In the genomic region with DNA sequence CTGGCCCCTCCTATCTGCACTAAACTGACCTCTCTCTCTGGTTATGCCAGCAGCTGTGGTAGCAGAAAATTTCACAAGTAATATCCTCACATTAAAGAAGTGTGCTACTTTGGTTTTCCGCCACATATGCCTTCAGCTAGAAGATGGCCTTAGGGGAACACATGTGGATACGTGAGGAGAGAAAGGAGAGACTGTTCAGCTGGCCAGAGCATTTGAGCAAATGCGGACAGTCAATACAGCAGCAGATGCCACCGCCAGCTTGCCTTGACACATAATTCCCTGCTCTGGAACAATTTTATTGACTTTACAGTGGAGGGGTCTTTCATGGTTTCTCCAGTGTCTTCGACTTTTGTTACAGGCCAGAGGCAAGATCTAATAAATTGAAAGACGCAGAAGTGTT, we compare ENCODE assay signal across 21 cellular contexts.
"Had no signal": no experiment of that assay in that cellular context is flagged by ENCODE, and none has a peak within 500 bp of the region (broad histone marks: within the 10 kb centered on the region; RNA-seq: fewer than 3 reads in every experiment).

No MANE protein-coding gene starts in this region.

- H3K27ac Mint-ChIP-seq: activated CD4-positive, alpha-beta T cell treated with anti-CD3 and anti-CD28 coated beads for 36 hours; activated naive CD4-positive, alpha-beta T cell treated with anti-CD3 and anti-CD28 coated beads, Interleukin-2, amount 50 U/mL, for 24 hours; endodermal cell; stimulated activated naive CD8-positive, alpha-beta T cell treated with anti-CD3 and anti-CD28 coated beads, Interleukin-15, amount 100 ng/mL, for 72 hours; WTC11 had no signal

- H3K27ac ChIP-seq: ascending aorta, colonic mucosa, epithelial cell of prostate, foreskin keratinocyte, ovary, psoas muscle, right lobe of liver, upper lobe of left lung had no signal

- H3K36me3 ChIP-seq: ascending aorta, colonic mucosa, ovary, right lobe of liver, upper lobe of left lung had no signal

- H3K36me3 Mint-ChIP-seq: activated naive CD4-positive, alpha-beta T cell treated with anti-CD3 and anti-CD28 coated beads, Interleukin-2, amount 50 U/mL, for 24 hours; WTC11 had no signal

- H3K27me3 Mint-ChIP-seq: activated CD4-positive, alpha-beta T cell treated with anti-CD3 and anti-CD28 coated beads for 36 hours; activated naive CD4-positive, alpha-beta T cell treated with anti-CD3 and anti-CD28 coated beads, Interleukin-2, amount 50 U/mL, for 24 hours; central memory CD8-positive, alpha-beta T cell; stimulated activated naive CD8-positive, alpha-beta T cell treated with anti-CD3 and anti-CD28 coated beads, Interleukin-15, amount 100 ng/mL, for 72 hours had no signal

- ATAC-seq: activated CD4-positive, alpha-beta T cell treated with anti-CD3 and anti-CD28 coated beads for 36 hours; foreskin keratinocyte; left lobe of liver; psoas muscle; right lobe of liver; stimulated activated naive CD8-positive, alpha-beta T cell treated with anti-CD3 and anti-CD28 coated beads, Interleukin-15, amount 100 ng/mL, for 72 hours; WTC11 had no signal

- H3K27me3 ChIP-seq: ascending aorta, colonic mucosa, foreskin keratinocyte, ovary, right lobe of liver, upper lobe of left lung had no signal

- H3K9me3 ChIP-seq: ascending aorta, colonic mucosa, ovary, psoas muscle, right lobe of liver, upper lobe of left lung had no signal

- H3K4me3 ChIP-seq: ascending aorta, colonic mucosa, ovary, psoas muscle, right lobe of liver, smooth muscle cell, upper lobe of left lung had no signal

- H3K4me3 Mint-ChIP-seq: activated CD4-positive, alpha-beta T cell treated with anti-CD3 and anti-CD28 coated beads for 36 hours; activated naive CD4-positive, alpha-beta T cell treated with anti-CD3 and anti-CD28 coated beads, Interleukin-2, amount 50 U/mL, for 24 hours; central memory CD8-positive, alpha-beta T cell; endodermal cell; stimulated activated naive CD8-positive, alpha-beta T cell treated with anti-CD3 and anti-CD28 coated beads, Interleukin-15, amount 100 ng/mL, for 72 hours; WTC11 had no signal

- H3K4me1 Mint-ChIP-seq: activated CD4-positive, alpha-beta T cell treated with anti-CD3 and anti-CD28 coated beads for 36 hours; activated naive CD4-positive, alpha-beta T cell treated with anti-CD3 and anti-CD28 coated beads, Interleukin-2, amount 50 U/mL, for 24 hours; central memory CD8-positive, alpha-beta T cell; stimulated activated naive CD8-positive, alpha-beta T cell treated with anti-CD3 and anti-CD28 coated beads, Interleukin-15, amount 100 ng/mL, for 72 hours; WTC11 had no signal

- H3K9me3 Mint-ChIP-seq: endodermal cell, WTC11 had no signal

- DNase-seq: activated CD4-positive, alpha-beta T cell treated with anti-CD3 and anti-CD28 coated beads for 36 hours; activated CD4-positive, alpha-beta T cell treated with anti-CD3 and anti-CD28 coated beads, Interleukin-2, amount 50 U/mL, for 48 hours; activated gamma-delta T cell; colonic mucosa; endodermal cell; foreskin keratinocyte; hypothalamus; mammary epithelial cell; ovary; psoas muscle; right lobe of liver; stimulated activated CD4-positive, alpha-beta T cell treated with anti-CD3 and anti-CD28 coated beads, Interleukin-4, amount 100 ng/mL, for 1 hour; stimulated activated naive CD8-positive, alpha-beta T cell treated with anti-CD3 and anti-CD28 coated beads, Interleukin-15, amount 100 ng/mL, for 72 hours; upper lobe of left lung had no signal

- H3K4me1 ChIP-seq: ascending aorta, colonic mucosa, foreskin keratinocyte, psoas muscle, right lobe of liver, upper lobe of left lung had no signal
